ENCODE assay signal across 8 cellular contexts in the genomic region with DNA sequence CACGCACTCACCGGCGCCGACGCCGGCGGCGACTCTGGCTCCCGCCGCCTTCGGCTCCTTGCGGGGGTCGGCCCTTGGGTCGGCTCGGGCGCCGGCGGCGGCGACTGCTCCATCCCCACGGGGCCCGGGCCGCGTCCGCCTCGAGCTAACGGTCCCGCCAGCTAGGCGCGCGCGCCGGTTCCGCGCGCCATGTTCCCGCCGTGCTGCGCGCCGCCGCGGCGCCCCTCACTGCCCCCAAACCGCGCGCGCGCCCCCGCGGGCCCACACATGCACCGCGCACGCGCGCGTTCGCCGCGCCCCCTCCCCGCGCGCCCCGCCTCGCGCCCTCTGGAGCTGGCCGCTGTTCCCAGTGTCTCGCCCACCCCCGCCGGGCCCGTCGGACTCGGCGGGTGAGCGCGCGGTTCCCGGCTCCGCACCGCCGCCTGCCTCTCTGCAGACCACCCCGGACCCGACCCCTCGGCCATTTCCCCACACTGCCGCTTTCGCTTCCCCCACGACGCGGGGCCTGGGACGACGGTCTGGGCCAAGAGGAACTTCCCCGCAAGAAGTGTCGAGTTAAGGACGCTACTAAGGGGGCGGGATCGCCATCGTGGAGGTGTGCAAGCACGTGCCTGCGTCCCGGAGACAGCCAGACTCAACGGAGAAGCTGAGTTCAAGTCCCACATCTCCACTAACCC. TPM values are rescaled to one million over a fixed set of nuclear protein-coding genes. Genes with fewer than 3 reads are reported as not detected.
DNase-seq lines count a peak whose midpoint lies in the region; ATAC-seq, FAIRE-seq and TF ChIP-seq lines count a peak whose summit lies in the region.
"Not testable (repeated sequence)": the region's sequence is repeated elsewhere in the genome, so short reads cannot be mapped to it uniquely, and the experiment has no call there.

Gene TTC28, minus strand, starts transcription at position 230 of the 677 bp plus-strand sequence. Its CDS starts 117 bp downstream, at position 113.

- H3K27ac Mint-ChIP-seq in activated CD4-positive, alpha-beta T cell treated with anti-CD3 and anti-CD28 coated beads for 36 hours, result peak within 1 kb of the TSS; percentile 42

- not testable (repeated sequence) for H3K36me3 ChIP-seq in bronchial epithelial cell (ENCODE audit: control insufficient read depth, insufficient read depth, low read length); mucosa of stomach (ENCODE audit: control insufficient read depth, insufficient read depth, low read length)

- ATAC-seq in activated CD4-positive, alpha-beta T cell treated with anti-CD3 and anti-CD28 coated beads for 36 hours, result not testable (repeated sequence)

- H3K9me3 ChIP-seq in mucosa of stomach (ENCODE audit: control insufficient read depth, low read length), result not testable (repeated sequence)

- DNase-seq in C1 segment of cervical spinal cord (lab: John Stamatoyannopoulos, UW) (peak in 13 of 14 donors; percentile 12 to 87 (median 49)), HEK293T (ENCODE audit: extremely low spot score) (peak; percentile 73), NCI-H226 (peak; percentile 24), cardiac septum (ENCODE audit: low spot score) (peak; percentile 81)
- DNase-seq in activated CD4-positive, alpha-beta T cell treated with anti-CD3 and anti-CD28 coated beads for 36 hours, result peak; percentile 29
- not testable (repeated sequence) for DNase-seq in bronchial epithelial cell (ENCODE audit: low read depth)
- peak; percentile 26 for DNase-seq in stimulated activated CD4-positive, alpha-beta T cell treated with anti-CD3 and anti-CD28 coated beads, Interleukin-4, amount 100 ng/mL, for 1 hour

- H3K36me3 Mint-ChIP-seq in activated CD4-positive, alpha-beta T cell treated with anti-CD3 and anti-CD28 coated beads for 36 hours (ENCODE audit: low read depth), result not testable (repeated sequence)

- H3K4me3 ChIP-seq in bronchial epithelial cell (ENCODE audit: low read depth, low read length) (peak within 1 kb of the TSS; percentile 32), mucosa of stomach (ENCODE audit: low read length) (peak within 1 kb of the TSS; percentile 46)

- CTCF ChIA-PET in HEK293T (lab: Yijun Ruan, JAX); activated CD4-positive, alpha-beta T cell treated with anti-CD3 and anti-CD28 coated beads for 36 hours (lab: Charles Lee): not testable (repeated sequence)

- H3K27me3 ChIP-seq in bronchial epithelial cell (ENCODE audit: control insufficient read depth, insufficient read depth, low read length); mucosa of stomach (ENCODE audit: control insufficient read depth, insufficient read depth, low read length): not testable (repeated sequence)

- not testable (repeated sequence) for FAIRE-seq in bronchial epithelial cell (lab: Jason Lieb, UNC)

- peaks cover 59% of the 10 kb centered on the region for H3K27me3 Mint-ChIP-seq in activated CD4-positive, alpha-beta T cell treated with anti-CD3 and anti-CD28 coated beads for 36 hours

- intact Hi-C loops in activated CD4-positive, alpha-beta T cell treated with anti-CD3 and anti-CD28 coated beads for 36 hours (cut with DNase I, micrococcal nuclease), result loop anchor here in 1 of 2 experiments (10.0 kb wide), 1 partner anchor 115 kb away; no protein-coding TSS in a partner anchor
- intact Hi-C loops in cardiac septum (cut with DNase I), result not testable (repeated sequence)

- H3K9ac ChIP-seq in mucosa of stomach (ENCODE audit: low read length), result peak within 1 kb of the TSS; percentile 48

- H3K4me1 ChIP-seq in mucosa of stomach (ENCODE audit: control insufficient read depth, insufficient read depth, low read length), result not testable (repeated sequence)

- peak within 1 kb of the TSS; percentile 68 for H3K4me3 Mint-ChIP-seq in activated CD4-positive, alpha-beta T cell treated with anti-CD3 and anti-CD28 coated beads for 36 hours

- not testable (repeated sequence) for TF ChIP-seq CTCF in bronchial epithelial cell (IDR thresholded peaks at IDR 0.05; ENCODE audit: insufficient read depth, low read length, severe bottlenecking)

- POLR2A ChIA-PET in HEK293T (lab: Yijun Ruan, JAX), result interaction anchor here (1.0 to 1.3 kb wide), 3 partner anchors 18 to 39 kb away, joined by 3 read pairs; no protein-coding TSS in a partner anchor
- POLR2A ChIA-PET in activated CD4-positive, alpha-beta T cell treated with anti-CD3 and anti-CD28 coated beads for 36 hours (lab: Charles Lee), result not testable (repeated sequence)

- not testable (repeated sequence) for H3K9me3 Mint-ChIP-seq in activated CD4-positive, alpha-beta T cell treated with anti-CD3 and anti-CD28 coated beads for 36 hours (ENCODE audit: low read depth)

- H3K4me1 Mint-ChIP-seq in activated CD4-positive, alpha-beta T cell treated with anti-CD3 and anti-CD28 coated beads for 36 hours, result peaks cover 11% of the 10 kb centered on the region

TF ChIP-seq in HEK293T, 16 proteins besides CTCF, POLR2A, EP300 and RAD21:
- TF ChIP-seq ARNT (IDR thresholded peaks at IDR 0.05), result peak; percentile 57; the same call in 1 of the 2 replicates
- peak; percentile 100 for TF ChIP-seq L3MBTL2 (conservative IDR thresholded peaks at IDR 0.05)
- peak; percentile 72; the same call in 1 of the 2 replicates for TF ChIP-seq FOXM1 (IDR thresholded peaks at IDR 0.05; ENCODE audit: borderline replicate concordance)

RNA-seq across cellular contexts. Expression of gene TTC28, which starts in this region (rescaled TPM):
- total RNA-seq in activated CD4-positive, alpha-beta T cell treated with anti-CD3 and anti-CD28 coated beads for 36 hours, result 1 to 10 TPM; 1.0 to 1.4 TPM
- 1.3 and 1.8 TPM in 2 replicates for total RNA-seq in bronchial epithelial cell
- total RNA-seq in cardiac septum, result 19.1 TPM
